In genomic region chr17:78089557-78090281, GRCh38 we compare ENCODE assay signal across 19 cellular contexts. TPM values are rescaled to one million over a fixed set of nuclear protein-coding genes. Genes with fewer than 3 reads are reported as not detected.
A peak's percentile ranks its signal among the peaks of the same experiment; 100 is the strongest.
DNase-seq lines count a peak whose midpoint lies in the region; ATAC-seq, FAIRE-seq and TF ChIP-seq lines count a peak whose summit lies in the region.
"Had no signal": no experiment of that assay in that cellular context is flagged by ENCODE, and none has a peak within 500 bp of the region (broad histone marks: within the 10 kb centered on the region; RNA-seq: fewer than 3 reads in every experiment).

No MANE protein-coding gene starts in this region.

- no peaks in the 10 kb centered on the region for H4K20me1 ChIP-seq in K562 (replicated peaks; ENCODE audit: control insufficient read depth, insufficient read depth, low read length)

- ATAC-seq in stimulated activated naive CD8-positive, alpha-beta T cell treated with anti-CD3 and anti-CD28 coated beads, Interleukin-15, Interleukin-2, amounts not matched to agents 100 U/mL and 50 U/mL, for 24 hours: no peak
- ATAC-seq in K562: no peak
- no peak for ATAC-seq in memory B cell (ENCODE audit: low read depth)
- ATAC-seq: WTC11 had no signal

- no peak for TF ChIP-seq EP300 in K562 (IDR thresholded peaks at IDR 0.05; ENCODE audit: low read length)

- H3K9me3 ChIP-seq in K562 (replicated peaks; ENCODE audit: control insufficient read depth, insufficient read depth, low read depth, low read length): no peaks in the 10 kb centered on the region
- H3K9me3 ChIP-seq: SK-N-SH, suprapubic skin had no signal

- H3K9ac ChIP-seq in K562 (ENCODE audit: insufficient read depth in 1 of 2, low read depth in 2 of 2, low read length in 2 of 2): no peak overlapping the region
- H3K9ac ChIP-seq: SK-N-SH had no signal

- no peak overlapping the region for H3K4me3 ChIP-seq in K562
- H3K4me3 ChIP-seq: smooth muscle cell, suprapubic skin had no signal

- H3K4me1 ChIP-seq in K562 (replicated peaks in 1 of 2; ENCODE audit: control insufficient read depth in 2 of 2, insufficient read depth in 2 of 2, low read length in 2 of 2): peaks cover 2 to 6% of the 10 kb centered on the region in 2 experiments; a peak in 4 of 5 replicates
- H3K4me1 ChIP-seq: suprapubic skin had no signal

- no peaks in the 10 kb centered on the region for H3K9me3 Mint-ChIP-seq in stimulated activated naive CD8-positive, alpha-beta T cell treated with anti-CD3 and anti-CD28 coated beads, Interleukin-15, Interleukin-2, amounts not matched to agents 100 ng/mL and 50 ng/mL, for 24 hours
- H3K9me3 Mint-ChIP-seq in memory B cell: no peaks in the 10 kb centered on the region
- H3K9me3 Mint-ChIP-seq: WTC11 had no signal

- CTCF ChIA-PET in K562 (lab: Yijun Ruan, JAX; ENCODE audit: low intra/inter-chr PET ratio): no interaction called here

- no peak for TF ChIP-seq RAD21 in K562 (CRISPR knock-in tag; conservative IDR thresholded peaks at IDR 0.05 in 1 of 2, IDR thresholded peaks at IDR 0.05 in 1 of 2)

- H3K4me3 Mint-ChIP-seq in stimulated activated naive CD8-positive, alpha-beta T cell treated with anti-CD3 and anti-CD28 coated beads, Interleukin-15, Interleukin-2, amounts not matched to agents 100 ng/mL and 50 ng/mL, for 24 hours: no peak overlapping the region
- H3K4me3 Mint-ChIP-seq in memory B cell: no peak overlapping the region
- H3K4me3 Mint-ChIP-seq: B cell, WTC11 had no signal

- WGBS in K562 (ENCODE audit: insufficient coverage, low coverage, missing lambda C conversion rate): 64% methylated on average over 7 of the region's 7 CpGs

- TF ChIP-seq CTCF in K562 (IDR thresholded peaks at IDR 0.05 in 2 of 3, conservative IDR thresholded peaks at IDR 0.05 in 1 of 3; ENCODE audit: insufficient read depth in 2 of 3, low read depth in 1 of 3, low read length in 3 of 3): no peak

- H3K36me3 ChIP-seq in K562 (ENCODE audit: control insufficient read depth, insufficient read depth, low read length): peaks cover 43% of the 10 kb centered on the region

- no peak for TF ChIP-seq POLR2A in K562 (conservative IDR thresholded peaks at IDR 0.05)

- H3K4me1 Mint-ChIP-seq in stimulated activated naive CD8-positive, alpha-beta T cell treated with anti-CD3 and anti-CD28 coated beads, Interleukin-15, Interleukin-2, amounts not matched to agents 100 ng/mL and 50 ng/mL, for 24 hours (ENCODE audit: low read depth): peaks cover 15% of the 10 kb centered on the region
- H3K4me1 Mint-ChIP-seq in memory B cell: no peaks in the 10 kb centered on the region
- H3K4me1 Mint-ChIP-seq: B cell, WTC11 had no signal

- H3K27me3 ChIP-seq in K562 (ENCODE audit: control insufficient read depth in 2 of 2, insufficient read depth in 2 of 2, low read length in 2 of 2): no peaks in the 10 kb centered on the region
- H3K27me3 ChIP-seq: suprapubic skin had no signal

- FAIRE-seq in K562 (lab: Jason Lieb, UNC): no peak
- FAIRE-seq: astrocyte had no signal

- no peak for DNase-seq in stimulated activated naive CD8-positive, alpha-beta T cell treated with anti-CD3 and anti-CD28 coated beads, Interleukin-15, Interleukin-2, amounts not matched to agents 100 U/mL and 50 U/mL, for 24 hours
- DNase-seq in K562 (ENCODE audit: extremely low read depth in 1 of 4, low spot score in 3 of 4) (no peak), memory B cell (ENCODE audit: low spot score in 2 of 2) (no peak), GOT3 (lab: John Stamatoyannopoulos, UW) (no peak), putamen (ENCODE audit: low spot score) (no peak), NCI-H146 (lab: John Stamatoyannopoulos, UW) (no peak), cerebellum (ENCODE audit: low spot score) (no peak)
- DNase-seq: activated T-cell treated with anti-CD3 and anti-CD28 coated beads for 4 hours; mesendoderm; NCI-H1048; NK-92 treated with Interleukin-12 subunit alpha and Interleukin-12 subunit beta, amount 100 ng/mL, for 24 hours; SK-N-SH had no signal

- no peaks in the 10 kb centered on the region for H3K9me1 ChIP-seq in K562 (ENCODE audit: control insufficient read depth, insufficient read depth, low read length)

- intact Hi-C loops in K562 (cut with micrococcal nuclease): loop anchor here (5.0 kb wide), 1 partner anchor 98 kb away; the partner anchor contains the start of genes AFMID and TK1

- H3K4me2 ChIP-seq in K562 (ENCODE audit: insufficient read depth, low read length): no peak overlapping the region
- H3K4me2 ChIP-seq: SK-N-SH, smooth muscle cell had no signal

- peaks cover 43% of the 10 kb centered on the region for H3K36me3 Mint-ChIP-seq in stimulated activated naive CD8-positive, alpha-beta T cell treated with anti-CD3 and anti-CD28 coated beads, Interleukin-15, Interleukin-2, amounts not matched to agents 100 ng/mL and 50 ng/mL, for 24 hours (ENCODE audit: low read depth)
- H3K36me3 Mint-ChIP-seq in memory B cell: peaks cover 29% of the 10 kb centered on the region

- in situ Hi-C loops in K562 (cut with MboI): no loop called here

- H3K27ac ChIP-seq in K562 (ENCODE audit: extremely low read depth, low read depth, low read length): no peak overlapping the region
- H3K27ac ChIP-seq: suprapubic skin had no signal

- no TSS peak for BruUV-seq in K562 (replicated peaks; lab: Mats Ljungman, UMichigan)

- no peak overlapping the region for H2AFZ ChIP-seq in K562 (ENCODE audit: low read depth, low read length)

- no peaks in the 10 kb centered on the region for H3K27me3 Mint-ChIP-seq in stimulated activated naive CD8-positive, alpha-beta T cell treated with anti-CD3 and anti-CD28 coated beads, Interleukin-15, Interleukin-2, amounts not matched to agents 100 ng/mL and 50 ng/mL, for 24 hours
- no peaks in the 10 kb centered on the region for H3K27me3 Mint-ChIP-seq in memory B cell
- H3K27me3 Mint-ChIP-seq: B cell had no signal

- H3K27ac Mint-ChIP-seq in stimulated activated naive CD8-positive, alpha-beta T cell treated with anti-CD3 and anti-CD28 coated beads, Interleukin-15, Interleukin-2, amounts not matched to agents 100 ng/mL and 50 ng/mL, for 24 hours: peak overlapping the region; percentile 24
- H3K27ac Mint-ChIP-seq in memory B cell: peak overlapping the region; percentile 24
- H3K27ac Mint-ChIP-seq: B cell, WTC11 had no signal

- no peaks in the 10 kb centered on the region for H3K79me2 ChIP-seq in K562 (ENCODE audit: control insufficient read depth, insufficient read depth, low read length)

- POLR2A ChIA-PET in K562 (lab: Yijun Ruan, JAX): interaction anchor here (1.1 kb wide), 1 partner anchor 98 kb away, joined by 3 read pairs; the partner anchor contains the start of gene AFMID

RNA-seq across cellular contexts. Expression of gene TMC6, which starts 38.8 kb away (rescaled TPM):
- total RNA-seq in K562 (2011; cell fraction: chromatin; rRNA removed; ENCODE audit: low replicate concordance): 470 and 1,385 TPM in 2 replicates
- total RNA-seq in K562 (2011; cell fraction: nucleolus; rRNA removed): 924 and 982 TPM in 2 replicates
- 574 and 584 TPM in 2 replicates for total RNA-seq in K562 (2011; cell fraction: nucleoplasm; rRNA removed)
- total RNA-seq in K562 (2014; rRNA removed) (183 and 200 TPM in 2 replicates), K562 (2014; rRNA removed; fragmentation: Illumina TruSeq; extraction: Trizol) (30.2 and 33.0 TPM in 2 replicates), K562 (2015; rRNA removed; fragmentation: Illumina TruSeq; extraction: Trizol) (64.8 and 66.9 TPM in 2 replicates), K562 (2021) (304 and 351 TPM in 2 replicates), cerebellum (6.2 TPM)
- polyA plus RNA-seq in K562 (2011; rRNA removed) (66.9 and 116 TPM in 2 replicates), K562 (2014; fragmentation: Illumina TruSeq; extraction: Trizol) (36.6 and 87.5 TPM in 2 replicates), K562 (2014; fragmentation: Nextera tagmentation; extraction: Ambion mirVana) (1 to 10 TPM; 4.1 to 8.2 TPM), K562 (2014; rRNA removed) (201 and 246 TPM in 2 replicates)
- polyA plus RNA-seq in K562 (2011; cell fraction: cytosol; rRNA removed): 66.0 and 200 TPM in 2 replicates
- 537 and 1,067 TPM in 2 replicates for polyA plus RNA-seq in K562 (2011; cell fraction: nucleus; rRNA removed)
- polyA plus RNA-seq in K562 (2012): 156 and 191 TPM in 2 replicates
- polyA minus RNA-seq in K562 (2011; rRNA and poly(A)+ RNA removed): 21.1 and 34.2 TPM in 2 replicates
- 97.7 and 104 TPM in 2 replicates for polyA minus RNA-seq in K562 (2011; cell fraction: cytosol; rRNA and poly(A)+ RNA removed)
- 176 and 224 TPM in 2 replicates for polyA minus RNA-seq in K562 (2011; cell fraction: nucleus; rRNA and poly(A)+ RNA removed)

RNA-seq across cellular contexts. Expression of gene TMC8, which starts 40.9 kb away (rescaled TPM):
- 23.0 and 64.6 TPM in 2 replicates for total RNA-seq in K562 (2011; cell fraction: chromatin; rRNA removed; ENCODE audit: low replicate concordance)
- 33.3 and 43.0 TPM in 2 replicates for total RNA-seq in K562 (2011; cell fraction: nucleolus; rRNA removed)
- 24.9 and 26.8 TPM in 2 replicates for total RNA-seq in K562 (2011; cell fraction: nucleoplasm; rRNA removed)
- total RNA-seq in K562 (2014; rRNA removed): 4.8 TPM in 2 replicates
- 1.0 and 1.3 TPM in 2 replicates for total RNA-seq in K562 (2014; rRNA removed; fragmentation: Illumina TruSeq; extraction: Trizol)
- 1.3 TPM in 2 replicates for total RNA-seq in K562 (2015; rRNA removed; fragmentation: Illumina TruSeq; extraction: Trizol)
- total RNA-seq in K562 (2021): 8.3 and 10.3 TPM in 2 replicates
- 3.5 and 6.1 TPM in 2 replicates for polyA plus RNA-seq in K562 (2011; rRNA removed)
- polyA plus RNA-seq in K562 (2011; cell fraction: cytosol; rRNA removed): 1.9 and 10.1 TPM in 2 replicates
- 15.8 and 47.9 TPM in 2 replicates for polyA plus RNA-seq in K562 (2011; cell fraction: nucleus; rRNA removed)
- polyA plus RNA-seq in K562 (2012): 7.4 and 8.2 TPM in 2 replicates
- 2.8 and 5.7 TPM in 2 replicates for polyA plus RNA-seq in K562 (2014; fragmentation: Illumina TruSeq; extraction: Trizol)
- under 1 TPM; 0.13 to 0.21 TPM for polyA plus RNA-seq in K562 (2014; fragmentation: Nextera tagmentation; extraction: Ambion mirVana)
- 4.1 and 10.9 TPM in 2 replicates for polyA plus RNA-seq in K562 (2014; rRNA removed)
- polyA minus RNA-seq in K562 (2011; rRNA and poly(A)+ RNA removed): 2.4 and 2.5 TPM in 2 replicates
- polyA minus RNA-seq in K562 (2011; cell fraction: cytosol; rRNA and poly(A)+ RNA removed): 2.2 and 4.6 TPM in 2 replicates
- 9.6 and 12.8 TPM in 2 replicates for polyA minus RNA-seq in K562 (2011; cell fraction: nucleus; rRNA and poly(A)+ RNA removed)
- 1.6 TPM for total RNA-seq in cerebellum

RNA-seq across cellular contexts. Expression of gene C17orf99, which starts 56.5 kb away (rescaled TPM):
- 66.4 and 86.5 TPM in 2 replicates for total RNA-seq in K562 (2011; cell fraction: chromatin; rRNA removed; ENCODE audit: low replicate concordance)
- total RNA-seq in K562 (2011; cell fraction: nucleolus; rRNA removed): 51.9 and 66.7 TPM in 2 replicates
- total RNA-seq in K562 (2011; cell fraction: nucleoplasm; rRNA removed): 36.2 and 47.7 TPM in 2 replicates
- 16.8 and 17.3 TPM in 2 replicates for total RNA-seq in K562 (2014; rRNA removed)
- total RNA-seq in K562 (2014; rRNA removed; fragmentation: Illumina TruSeq; extraction: Trizol): 7.1 and 7.5 TPM in 2 replicates
- 4.0 and 5.8 TPM in 2 replicates for total RNA-seq in K562 (2015; rRNA removed; fragmentation: Illumina TruSeq; extraction: Trizol)
- 16.4 and 18.9 TPM in 2 replicates for total RNA-seq in K562 (2021)
- polyA plus RNA-seq in K562 (2011; rRNA removed): 15.9 and 16.2 TPM in 2 replicates
- 11.8 and 31.5 TPM in 2 replicates for polyA plus RNA-seq in K562 (2011; cell fraction: cytosol; rRNA removed)
- polyA plus RNA-seq in K562 (2011; cell fraction: nucleus; rRNA removed): 30.9 and 68.9 TPM in 2 replicates
- 4.7 and 6.4 TPM in 2 replicates for polyA plus RNA-seq in K562 (2012)
- 14.3 and 20.0 TPM in 2 replicates for polyA plus RNA-seq in K562 (2014; fragmentation: Illumina TruSeq; extraction: Trizol)
- polyA plus RNA-seq in K562 (2014; fragmentation: Nextera tagmentation; extraction: Ambion mirVana): 1 to 10 TPM; 4.1 to 7.7 TPM
- 16.4 and 19.9 TPM in 2 replicates for polyA plus RNA-seq in K562 (2014; rRNA removed)
- polyA minus RNA-seq in K562 (2011; rRNA and poly(A)+ RNA removed): 2.7 and 10.0 TPM in 2 replicates
- polyA minus RNA-seq in K562 (2011; cell fraction: cytosol; rRNA and poly(A)+ RNA removed): 6.5 and 11.1 TPM in 2 replicates
- polyA minus RNA-seq in K562 (2011; cell fraction: nucleus; rRNA and poly(A)+ RNA removed): 5.6 and 11.8 TPM in 2 replicates
- 0.09 TPM for total RNA-seq in cerebellum
- total RNA-seq: astrocyte, dermis microvascular lymphatic vessel endothelial cell, smooth muscle cell, WTC11 had no signal
- polyA plus RNA-seq: SK-N-SH had no signal
